Comparison of ENCODE assay signal across 8 cellular contexts in the genomic region with DNA sequence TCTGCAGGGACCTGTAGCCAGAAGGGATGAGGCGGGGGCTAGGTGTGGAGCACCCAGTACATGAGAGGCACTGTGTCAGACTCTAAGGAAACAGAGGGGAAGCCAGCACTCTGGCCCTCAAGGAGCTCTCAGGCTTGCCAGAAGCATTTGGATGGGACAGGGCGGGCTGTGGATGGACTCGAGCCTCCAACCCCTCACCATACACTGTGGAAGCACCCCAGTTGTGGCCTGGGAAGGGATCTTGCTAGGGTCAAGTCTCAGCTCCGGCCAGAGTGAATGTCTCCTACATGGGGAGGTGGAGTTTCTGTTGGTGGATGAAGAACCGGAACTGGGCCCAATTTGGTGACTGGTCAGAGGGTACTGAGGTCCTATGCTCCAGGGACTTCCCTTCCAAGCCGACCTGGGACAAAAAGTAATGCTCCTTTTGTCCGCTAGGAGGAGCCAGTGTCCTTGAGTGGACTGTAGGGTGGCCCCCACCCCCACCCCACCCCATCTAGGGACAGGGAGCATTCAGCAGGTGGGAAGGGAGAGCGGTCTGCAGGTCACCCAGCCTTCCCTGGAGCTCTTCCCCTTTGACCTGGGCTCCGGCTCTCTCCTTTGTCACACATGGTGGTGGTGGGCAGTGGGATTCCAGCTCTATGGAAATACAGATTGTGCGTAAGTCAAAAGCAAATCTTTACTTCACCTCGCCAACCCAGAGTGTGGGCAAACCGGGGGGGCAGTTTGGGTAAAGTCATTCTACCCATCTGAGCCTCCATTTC. TPM values are rescaled to one million over a fixed set of nuclear protein-coding genes. Genes with fewer than 3 reads are reported as not detected.
DNase-seq lines count a peak whose midpoint lies in the region; ATAC-seq, FAIRE-seq and TF ChIP-seq lines count a peak whose summit lies in the region.

No MANE protein-coding gene starts in this region.

- H3K27ac Mint-ChIP-seq in CD14-positive monocyte = peak overlapping the region in 1 of 7 donors; percentile 60

- no peak for FAIRE-seq in H54 (lab: Jason Lieb, UNC)

- peaks cover 15% of the 10 kb centered on the region for H3K4me1 Mint-ChIP-seq in CD14-positive monocyte

- intact Hi-C loops in CD14-positive monocyte (cut with micrococcal nuclease) = loop anchor here (10.0 kb wide), 2 partner anchors 110 to 120 kb away; no protein-coding TSS in a partner anchor

- no peak for TF ChIP-seq POLR2A in H54 (IDR thresholded peaks at IDR 0.05; ENCODE audit: low read depth, low read length)

- DNase-seq in CD14-positive monocyte (ENCODE audit: low spot score) = no peak
- peak; percentile 89 for DNase-seq in H54 (ENCODE audit: insufficient read length, low spot score)
- DNase-seq in SHP77 (lab: John Stamatoyannopoulos, UW) = peak; percentile 33 to 44
- peak; percentile 34 for DNase-seq in amniotic epithelial cell (ENCODE audit: low read depth)
- DNase-seq in hepatic stellate cell (ENCODE audit: low spot score) = peak; percentile 87
- peak; percentile 55 to 59 for DNase-seq in stimulated activated CD4-positive, alpha-beta T cell treated with anti-CD3 and anti-CD28 coated beads, Interleukin-2, amount 100 ng/mL, for 24 hours
- no peak for DNase-seq in NCI-H128 (lab: John Stamatoyannopoulos, UW; ENCODE audit: unreplicated experiment)

- TF ChIP-seq CTCF in CD14-positive monocyte (IDR thresholded peaks at IDR 0.05) = peak; percentile 82

- no peaks in the 10 kb centered on the region for H3K9me3 Mint-ChIP-seq in CD14-positive monocyte

- ATAC-seq in HG03439 (IDR thresholded peaks at IDR 0.05; ENCODE audit: unreplicated experiment) = no peak

- peaks cover 22 to 27% (median 24%) of the 10 kb centered on the region in 3 donors for H3K27me3 Mint-ChIP-seq in CD14-positive monocyte (ENCODE audit: low read depth in 3 of 3)

- H3K4me3 Mint-ChIP-seq in CD14-positive monocyte = no peak overlapping the region

- no peaks in the 10 kb centered on the region for H3K36me3 Mint-ChIP-seq in CD14-positive monocyte

RNA-seq across cellular contexts. Expression of gene PHB1, which starts 20.3 kb away (rescaled TPM):
- 10 to 100 TPM; 83.9 to 89.2 TPM for polyA plus RNA-seq in CD14-positive monocyte

Comparison
In these comparisons a context has a peak if more than half of its experiments do, and no peak if none do; other contexts are left out.
1. DNase-seq: peak in H54 (single experiment), SHP77 (2 of 2), amniotic epithelial cell (single experiment), hepatic stellate cell (single experiment) and stimulated activated CD4-positive, alpha-beta T cell treated with anti-CD3 and anti-CD28 coated beads, Interleukin-2, amount 100 ng/mL, for 24 hours (2 of 2); none in CD14-positive monocyte (single experiment) and NCI-H128 (single experiment).